Comparison of ENCODE assay signal across 9 cellular contexts in the genomic region with DNA sequence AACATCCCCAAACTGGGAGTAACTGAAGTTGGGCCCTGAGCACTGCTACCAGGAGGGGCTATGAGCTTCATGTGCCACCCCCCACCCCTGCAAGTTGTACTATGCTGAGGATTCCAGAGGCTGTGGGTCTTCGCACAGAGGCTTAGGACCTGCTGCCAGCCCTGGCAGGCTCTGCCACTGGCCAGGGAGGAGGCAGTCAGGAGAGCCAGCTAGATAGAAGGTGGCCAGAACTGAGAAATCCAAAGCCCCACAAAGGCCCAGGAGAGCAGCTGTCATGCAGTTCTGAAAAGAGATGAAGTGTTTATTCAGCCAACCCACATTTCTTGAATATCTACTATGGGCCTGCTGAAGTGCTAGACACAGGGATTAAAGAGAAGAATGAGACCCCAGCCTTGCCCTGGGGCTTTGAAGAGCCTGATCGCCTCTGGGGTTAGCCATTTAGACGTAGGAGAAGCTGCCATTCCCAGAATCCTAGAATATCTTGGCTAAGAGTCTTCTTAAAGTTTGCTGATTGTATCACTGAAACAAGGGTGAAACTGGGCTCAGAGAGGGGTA. TPM values are rescaled to one million over a fixed set of nuclear protein-coding genes. Genes with fewer than 3 reads are reported as not detected.
DNase-seq lines count a peak whose midpoint lies in the region; ATAC-seq and TF ChIP-seq lines count a peak whose summit lies in the region.
"Had no signal": no experiment of that assay in that cellular context is flagged by ENCODE, and none has a peak within 500 bp of the region (broad histone marks: within the 10 kb centered on the region; RNA-seq: fewer than 3 reads in every experiment).

No MANE protein-coding gene starts in this region.

- H2AFZ ChIP-seq in OCI-LY7 (ENCODE audit: low read length) = no peak overlapping the region
- H2AFZ ChIP-seq in parathyroid adenoma = no peak overlapping the region

- H3K9ac ChIP-seq in parathyroid adenoma = no peak overlapping the region

- no peak for ATAC-seq in HG02852 (IDR thresholded peaks at IDR 0.05; ENCODE audit: unreplicated experiment)

- no peak overlapping the region for H3K4me3 ChIP-seq in OCI-LY7 (ENCODE audit: low read depth, low read length, poor library complexity, severe bottlenecking)
- H3K4me3 ChIP-seq in epithelial cell of proximal tubule (ENCODE audit: low read depth, low read length) = peak overlapping the region; percentile 97
- peak overlapping the region; percentile 91 for H3K4me3 ChIP-seq in parathyroid adenoma (ENCODE audit: low read depth, low read length)

- H3K27ac ChIP-seq in OCI-LY7 (ENCODE audit: low read depth, low read length, poor library complexity, severe bottlenecking) (no peak overlapping the region), parathyroid adenoma (no peak overlapping the region), caudate nucleus (ENCODE audit: low read depth, low read length) (no peak overlapping the region)

- no peaks in the 10 kb centered on the region for H3K9me2 ChIP-seq in OCI-LY7 (ENCODE audit: insufficient read depth, low read length)

- H3K79me2 ChIP-seq in OCI-LY7 (ENCODE audit: insufficient read depth, low read depth, low read length) (no peaks in the 10 kb centered on the region), parathyroid adenoma (peaks cover 3% of the 10 kb centered on the region)

- peak; percentile 20 for DNase-seq in NCI-H510A treated with DMSO at 0.1 percent for 48 hours (lab: John Stamatoyannopoulos, UW)
- no peak for DNase-seq in NCI-H510A (lab: John Stamatoyannopoulos, UW)
- no peak for DNase-seq in OCI-LY7 (ENCODE audit: low spot score)
- DNase-seq in epithelial cell of proximal tubule (ENCODE audit: low read depth) = no peak
- DNase-seq in GM03348 (ENCODE audit: low spot score) = no peak
- no peak for DNase-seq in caudate nucleus (lab: John Stamatoyannopoulos, UW)
- DNase-seq: KG1 had no signal

- POLR2A ChIA-PET in OCI-LY7 (lab: Charles Lee) = interaction anchor here (0.5 to 1.9 kb wide), 3 partner anchors 12 to 125 kb away, joined by 4 to 5 read pairs (median 5); partner anchors contain the start of genes CDC26 and PRPF4

- H4K20me1 ChIP-seq in OCI-LY7 (ENCODE audit: insufficient read depth, low read length) = no peaks in the 10 kb centered on the region

- TF ChIP-seq CTCF in OCI-LY7 (conservative IDR thresholded peaks at IDR 0.05; ENCODE audit: low read length) = no peak
- TF ChIP-seq CTCF in epithelial cell of proximal tubule (conservative IDR thresholded peaks at IDR 0.05; ENCODE audit: low read depth, low read length) = no peak
- TF ChIP-seq CTCF in parathyroid adenoma (IDR thresholded peaks at IDR 0.05) = no peak

- H3K4me2 ChIP-seq in OCI-LY7 (ENCODE audit: low read length) (peak overlapping the region; percentile 75), parathyroid adenoma (ENCODE audit: low read length) (peak overlapping the region; percentile 76)

- intact Hi-C loops in OCI-LY7 (cut with micrococcal nuclease; ENCODE audit: unreplicated experiment) = loop anchor here (5.0 kb wide), 1 partner anchor 57 kb away; the partner anchor contains the start of gene WDR31

- H3K9me3 ChIP-seq in OCI-LY7 (ENCODE audit: low read length) (no peaks in the 10 kb centered on the region), parathyroid adenoma (ENCODE audit: control insufficient read depth, low read length) (no peaks in the 10 kb centered on the region)

- no TSS peak for BruUV-seq in OCI-LY7 (replicated peaks; lab: Mats Ljungman, UMichigan)

- H3K4me1 ChIP-seq in OCI-LY7 (ENCODE audit: insufficient read depth, low read length, poor library complexity, severe bottlenecking) (peaks cover 12% of the 10 kb centered on the region), parathyroid adenoma (peaks cover 7% of the 10 kb centered on the region)

- no peaks in the 10 kb centered on the region for H3K27me3 ChIP-seq in parathyroid adenoma (ENCODE audit: control insufficient read depth, insufficient read depth, low read length)

- H3K36me3 ChIP-seq in OCI-LY7 (ENCODE audit: insufficient read depth, low read length) = peaks cover under 1% of the 10 kb centered on the region; the same call in 1 of the 2 replicates
- no peaks in the 10 kb centered on the region for H3K36me3 ChIP-seq in parathyroid adenoma (ENCODE audit: control insufficient read depth, insufficient read depth, low read length)

- CTCF ChIA-PET in OCI-LY7 (lab: Charles Lee; ENCODE audit: unreplicated experiment) = no interaction called here

RNA-seq across cellular contexts. Expression of gene ALAD, which starts 1.4 kb away (rescaled TPM):
- total RNA-seq in OCI-LY7 (2014; rRNA removed; shearing (Covaris generic)) = 14.3 and 19.8 TPM in 2 replicates
- total RNA-seq in OCI-LY7 (2022) (26.3 and 26.6 TPM in 2 replicates), epithelial cell of proximal tubule (4.5 and 5.1 TPM in 2 replicates)

RNA-seq across cellular contexts. Expression of gene POLE3, which starts 10.8 kb away (rescaled TPM):
- 108 and 132 TPM in 2 replicates for total RNA-seq in OCI-LY7 (2014; rRNA removed; shearing (Covaris generic))
- total RNA-seq in OCI-LY7 (2022) (118 and 130 TPM in 2 replicates), epithelial cell of proximal tubule (46.1 and 111 TPM in 2 replicates)

RNA-seq across cellular contexts. Expression of gene C9orf43, which starts 10.8 kb away (rescaled TPM):
- 1.8 and 3.0 TPM in 2 replicates for total RNA-seq in OCI-LY7 (2014; rRNA removed; shearing (Covaris generic))
- total RNA-seq in OCI-LY7 (2022) (1.8 and 2.9 TPM in 2 replicates), epithelial cell of proximal tubule (0.22 TPM in 1 of 2 replicates, not detected in the other)

RNA-seq across cellular contexts. Expression of gene HDHD3, which starts 22.9 kb away (rescaled TPM):
- total RNA-seq in OCI-LY7 (2014; rRNA removed; shearing (Covaris generic)) = 11.9 and 18.1 TPM in 2 replicates
- 16.0 and 16.7 TPM in 2 replicates for total RNA-seq in OCI-LY7 (2022)
- 13.5 and 22.6 TPM in 2 replicates for total RNA-seq in epithelial cell of proximal tubule

RNA-seq across cellular contexts. Expression of gene BSPRY, which starts 50.4 kb away (rescaled TPM):
- total RNA-seq in OCI-LY7 (2014; rRNA removed; shearing (Covaris generic)) = 0.54 and 1.3 TPM in 2 replicates
- total RNA-seq in OCI-LY7 (2022) (0.82 and 0.98 TPM in 2 replicates), epithelial cell of proximal tubule (8.8 and 15.2 TPM in 2 replicates)
